1 cellular context compared by ENCODE assay signal in genomic region chr6:89352329-89353117, GRCh38.
A peak's percentile ranks its signal among the peaks of the same experiment; 100 is the strongest.
TF ChIP-seq lines count a peak whose summit lies in the region.

UBE2J1 (minus strand) TSS chr6:89352722; CDS start chr6:89352569, 153 bp downstream.

TF ChIP-seq in HepG2, 621 proteins besides CTCF, POLR2A, EP300 and RAD21 (continued from another document and continues in another):
- TF ChIP-seq ZNF513 (CRISPR knock-in tag; conservative IDR thresholded peaks at IDR 0.05) = no peak
- TF ChIP-seq CHCHD3 (CRISPR knock-in tag; IDR thresholded peaks at IDR 0.05) = no peak
- TF ChIP-seq ZBTB20 (CRISPR knock-in tag; IDR thresholded peaks at IDR 0.05; ENCODE audit: borderline replicate concordance, low read depth) = 0 out of 2 replicates have a peak, but pooled peaks have one; percentile 59
- TF ChIP-seq MIER2 (CRISPR knock-in tag; IDR thresholded peaks at IDR 0.05) = no peak
- TF ChIP-seq SSRP1 (CRISPR knock-in tag; IDR thresholded peaks at IDR 0.05) = no peak
- no peak for TF ChIP-seq ZBTB37 (CRISPR knock-in tag; IDR thresholded peaks at IDR 0.05)
- TF ChIP-seq PLRG1 (conservative IDR thresholded peaks at IDR 0.05) = no peak
- TF ChIP-seq FOSL1 (CRISPR knock-in tag; IDR thresholded peaks at IDR 0.05; ENCODE audit: borderline replicate concordance) = no peak
- peak; percentile 64; the same call in 1 of the 2 replicates for TF ChIP-seq SIN3A (IDR thresholded peaks at IDR 0.05; ENCODE audit: borderline replicate concordance, low read depth, low read length)
- TF ChIP-seq ARID3A (IDR thresholded peaks at IDR 0.05; ENCODE audit: low read depth, low read length) = no peak
- no peak for TF ChIP-seq ZNF235 (CRISPR knock-in tag; IDR thresholded peaks at IDR 0.05; ENCODE audit: borderline replicate concordance)
- no peak for TF ChIP-seq TARDBP (CRISPR knock-in tag; IDR thresholded peaks at IDR 0.05)
- TF ChIP-seq MAFF (IDR thresholded peaks at IDR 0.05; ENCODE audit: low read depth, low read length) = no peak; the same call in 1 of the 2 replicates
- no peak for TF ChIP-seq GRHL1 (CRISPR knock-in tag; conservative IDR thresholded peaks at IDR 0.05)
- peak; percentile 89 for TF ChIP-seq MXD3 (CRISPR knock-in tag; IDR thresholded peaks at IDR 0.05)
- no peak for TF ChIP-seq CHD4 (IDR thresholded peaks at IDR 0.05; ENCODE audit: borderline replicate concordance, low read length)
- TF ChIP-seq ELK4 (CRISPR knock-in tag; IDR thresholded peaks at IDR 0.05; ENCODE audit: borderline replicate concordance) = no peak
- peak; percentile 87 for TF ChIP-seq TAF1 (CRISPR knock-in tag; IDR thresholded peaks at IDR 0.05)
- TF ChIP-seq ZNF335 (CRISPR knock-in tag; IDR thresholded peaks at IDR 0.05) = no peak
- no peak for TF ChIP-seq ZNF609 (CRISPR knock-in tag; IDR thresholded peaks at IDR 0.05; ENCODE audit: borderline replicate concordance)
- TF ChIP-seq ZNF546 (CRISPR knock-in tag; conservative IDR thresholded peaks at IDR 0.05) = peak; percentile 63; the same call in 1 of the 2 replicates
- TF ChIP-seq ZBTB3 (CRISPR knock-in tag; IDR thresholded peaks at IDR 0.05; ENCODE audit: borderline replicate concordance, low read depth) = no peak
- 0 out of 2 replicates have a peak, but pooled peaks have one; percentile 14 for TF ChIP-seq ZNF263 (CRISPR knock-in tag; IDR thresholded peaks at IDR 0.05)
- no peak; the same call in 1 of the 2 replicates for TF ChIP-seq ZNF225 (CRISPR knock-in tag; IDR thresholded peaks at IDR 0.05)
- peak; percentile 37; the same call in 1 of the 2 replicates for TF ChIP-seq AHDC1 (CRISPR knock-in tag; IDR thresholded peaks at IDR 0.05; ENCODE audit: borderline replicate concordance)
- peak in 1 of 2 experiments; percentile 50; a peak in 1 of 4 replicates for TF ChIP-seq KLF16 (CRISPR knock-in tag; IDR thresholded peaks at IDR 0.05)
- TF ChIP-seq KMT2B (CRISPR knock-in tag; IDR thresholded peaks at IDR 0.05) = no peak; the same call in 1 of the 2 replicates
- TF ChIP-seq FOXA3 (CRISPR knock-in tag; IDR thresholded peaks at IDR 0.05) = no peak
- no peak for TF ChIP-seq ZBTB8A (CRISPR knock-in tag; IDR thresholded peaks at IDR 0.05; ENCODE audit: borderline replicate concordance, low read depth)
- peak; percentile 78; the same call in 1 of the 2 replicates for TF ChIP-seq KAT7 (CRISPR knock-in tag; IDR thresholded peaks at IDR 0.05; ENCODE audit: borderline replicate concordance)
- no peak for TF ChIP-seq AKNA (CRISPR knock-in tag; IDR thresholded peaks at IDR 0.05; ENCODE audit: borderline replicate concordance)
- TF ChIP-seq ZFX (CRISPR knock-in tag; IDR thresholded peaks at IDR 0.05; ENCODE audit: low read depth) = peak; percentile 99
